In genomic region chr1:117366982-117367768, GRCh38 we compare ENCODE assay signal across 8 cellular contexts. TPM values are rescaled to one million over a fixed set of nuclear protein-coding genes. Genes with fewer than 3 reads are reported as not detected.
DNase-seq lines count a peak whose midpoint lies in the region; ATAC-seq, FAIRE-seq and TF ChIP-seq lines count a peak whose summit lies in the region.

MAN1A2 (plus strand) TSS chr1:117367449; CDS start chr1:117368184, 735 bp downstream.

- H3K4me3 Mint-ChIP-seq in activated naive CD8-positive, alpha-beta T cell treated with anti-CD3 and anti-CD28 coated beads, Interleukin-2, amount 10 ng/mL, durations not matched to agents 7 days and 5 days, result peak within 1 kb of the TSS; percentile 92

- peak within 1 kb of the TSS; percentile 91 for H3K27ac Mint-ChIP-seq in activated naive CD8-positive, alpha-beta T cell treated with anti-CD3 and anti-CD28 coated beads, Interleukin-2, amount 10 ng/mL, durations not matched to agents 7 days and 5 days

- H3K36me3 Mint-ChIP-seq in activated naive CD8-positive, alpha-beta T cell treated with anti-CD3 and anti-CD28 coated beads, Interleukin-2, amount 10 ng/mL, durations not matched to agents 7 days and 5 days, result peaks cover 2% of the 10 kb centered on the region

- H3K27me3 ChIP-seq in pancreas (no peaks in the 10 kb centered on the region), tibial artery (no peaks in the 10 kb centered on the region)

- TF ChIP-seq CTCF in pancreas (IDR thresholded peaks at IDR 0.05) (no peak), tibial artery (IDR thresholded peaks at IDR 0.05) (peak in 1 of 2 experiments; percentile 17)

- intact Hi-C loops in head of caudate nucleus (cut with DNase I), result loop anchor here (10.0 kb wide), 2 partner anchors 238 to 242 kb away; partner anchors contain the start of genes TENT5C and TRIM45
- intact Hi-C loops in pancreas (cut with DNase I), result no loop called here
- intact Hi-C loops in tibial artery (cut with DNase I; ENCODE audit: low total_unique reads), result loop anchor here (5.0 to 10.0 kb wide), 2 partner anchors 240 to 558 kb away; partner anchors contain the start of genes GDAP2, TENT5C and WDR3

- H3K36me3 ChIP-seq in ES-I3 (ENCODE audit: insufficient read depth, low read length) (no peaks in the 10 kb centered on the region), KOPT-K1 (ENCODE audit: insufficient read depth, low read length) (no peaks in the 10 kb centered on the region), pancreas (no peaks in the 10 kb centered on the region), tibial artery (no peaks in the 10 kb centered on the region)

- H3K9me3 Mint-ChIP-seq in activated naive CD8-positive, alpha-beta T cell treated with anti-CD3 and anti-CD28 coated beads, Interleukin-2, amount 10 ng/mL, durations not matched to agents 7 days and 5 days, result no peaks in the 10 kb centered on the region

- peak within 1 kb of the TSS; percentile 89 for H3K27ac ChIP-seq in KOPT-K1 (ENCODE audit: low read depth, low read length, poor library complexity, severe bottlenecking)
- peak within 1 kb of the TSS; percentile 93 to 96 (median 96) for H3K27ac ChIP-seq in pancreas
- H3K27ac ChIP-seq in tibial artery, result peak within 1 kb of the TSS; percentile 86 to 98

- peak within 1 kb of the TSS; percentile 65 to 96 (median 78) for H3K4me3 ChIP-seq in pancreas
- peak within 1 kb of the TSS; percentile 71 to 93 for H3K4me3 ChIP-seq in tibial artery

- 0% methylated on average over 44 to 93 of the region's 93 CpGs for WGBS in pancreas, 2 donors

- ATAC-seq in GM21737 (IDR thresholded peaks at IDR 0.05; ENCODE audit: unreplicated experiment), result peak; percentile 71
- ATAC-seq in activated naive CD8-positive, alpha-beta T cell treated with anti-CD3 and anti-CD28 coated beads, Interleukin-2, amount 10 ng/mL, durations not matched to agents 7 days and 5 days (ENCODE audit: low read depth), result peak; percentile 79
- peak; percentile 83 to 87 (median 85) for ATAC-seq in pancreas

- FAIRE-seq in pancreas (lab: Jason Lieb, UNC), result no peak

- H3K4me1 Mint-ChIP-seq in activated naive CD8-positive, alpha-beta T cell treated with anti-CD3 and anti-CD28 coated beads, Interleukin-2, amount 10 ng/mL, durations not matched to agents 7 days and 5 days, result peaks cover 46% of the 10 kb centered on the region

- H3K9me3 ChIP-seq in ES-I3 (ENCODE audit: control insufficient read depth, insufficient read depth, low read length), result no peaks in the 10 kb centered on the region
- no peaks in the 10 kb centered on the region for H3K9me3 ChIP-seq in KOPT-K1 (ENCODE audit: insufficient read depth, low read length, poor library complexity, severe bottlenecking)
- no peaks in the 10 kb centered on the region for H3K9me3 ChIP-seq in pancreas
- no peaks in the 10 kb centered on the region for H3K9me3 ChIP-seq in tibial artery

- DNase-seq in SKM-1 treated with dmso at 0.1 percent for 144 hours (lab: John Stamatoyannopoulos, UW; ENCODE audit: unreplicated experiment) (peak; percentile 80), head of caudate nucleus (peak; percentile 62 to 93 (median 85)), pancreas (peak; percentile 92 to 97 (median 94)), tibial artery (peak; percentile 87 to 94)
- DNase-seq in activated naive CD8-positive, alpha-beta T cell treated with anti-CD3 and anti-CD28 coated beads, Interleukin-2, amount 10 ng/mL, durations not matched to agents 7 days and 5 days, result peak; percentile 87

- no peaks in the 10 kb centered on the region for H3K27me3 Mint-ChIP-seq in activated naive CD8-positive, alpha-beta T cell treated with anti-CD3 and anti-CD28 coated beads, Interleukin-2, amount 10 ng/mL, durations not matched to agents 7 days and 5 days

- H3K9ac ChIP-seq in ES-I3 (ENCODE audit: low read depth, low read length), result peak within 1 kb of the TSS; percentile 98

- peaks cover 23% of the 10 kb centered on the region for H3K4me1 ChIP-seq in ES-I3 (ENCODE audit: insufficient read depth, low read length)
- peaks cover 4 to 12% (median 8%) of the 10 kb centered on the region in 3 donors for H3K4me1 ChIP-seq in pancreas
- peaks cover 0 to 59% (median 22%) of the 10 kb centered on the region in 4 donors for H3K4me1 ChIP-seq in tibial artery

- POLR2A ChIA-PET in activated naive CD8-positive, alpha-beta T cell treated with anti-CD3 and anti-CD28 coated beads, Interleukin-2, amount 10 ng/mL, durations not matched to agents 7 days and 5 days (lab: Charles Lee), result interaction anchor here (0.7 to 1.6 kb wide), 8 partner anchors 9 to 303 kb away, joined by 3 to 5 read pairs (median 4); no protein-coding TSS in a partner anchor

RNA-seq across cellular contexts. Expression of gene MAN1A2, which starts in this region (rescaled TPM):
- 10 to 100 TPM; 36.1 to 43.2 TPM for total RNA-seq in activated naive CD8-positive, alpha-beta T cell treated with anti-CD3 and anti-CD28 coated beads, Interleukin-2, amount 10 ng/mL, durations not matched to agents 7 days and 5 days
- 10 to 100 TPM; 37.4 to 50.7 (median 45.7) TPM for total RNA-seq in pancreas
- polyA plus RNA-seq in pancreas, result 1 to 10 TPM; 6.0 to 8.4 TPM

Comparison
In these comparisons a context has a peak if more than half of its experiments do, and no peak if none do; other contexts are left out.
1. Peak in every context shown above with its lines: DNase-seq, ATAC-seq, H3K4me3 ChIP-seq and H3K27ac ChIP-seq.
2. intact Hi-C loops: an anchor here in head of caudate nucleus (10.0 kb wide) and tibial artery (5.0 to 10.0 kb wide); none called in pancreas.